ENCODE assay signal across 8 cellular contexts in the genomic region with DNA sequence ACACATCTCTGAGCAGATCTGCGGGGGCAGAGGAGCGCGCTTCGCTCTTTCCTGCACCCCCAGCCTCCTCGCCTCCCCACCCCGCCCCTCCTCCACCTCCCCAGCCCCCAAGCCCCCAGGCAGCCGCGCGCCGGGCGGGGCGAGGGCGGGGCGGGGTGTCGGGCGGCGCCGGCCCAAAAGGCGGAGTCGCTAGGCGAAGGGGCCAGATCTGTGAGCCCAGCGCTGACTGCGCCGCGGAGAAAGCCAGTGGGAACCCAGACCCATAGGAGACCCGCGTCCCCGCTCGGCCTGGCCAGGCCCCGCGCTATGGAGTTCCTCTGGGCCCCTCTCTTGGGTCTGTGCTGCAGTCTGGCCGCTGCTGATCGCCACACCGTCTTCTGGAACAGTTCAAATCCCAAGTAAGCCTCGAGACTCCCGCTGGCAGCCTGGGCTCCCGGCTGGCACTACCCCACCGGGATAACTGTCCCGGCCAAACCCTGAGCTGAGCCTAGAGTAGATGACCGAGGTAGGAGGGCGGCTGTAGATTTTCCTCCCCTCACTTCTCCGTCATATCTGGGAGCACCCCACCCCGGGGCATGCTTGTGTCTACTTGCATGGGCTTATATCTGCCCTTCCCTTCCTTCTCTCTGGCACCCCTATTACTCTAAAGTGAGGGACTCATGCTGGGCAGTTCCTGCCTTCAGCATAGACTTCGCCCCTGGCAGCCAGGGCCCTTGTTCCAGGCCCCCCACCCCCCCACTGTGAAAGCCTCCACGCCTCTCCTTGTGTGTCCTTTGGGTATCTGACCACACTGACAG. TPM values are rescaled to one million over a fixed set of nuclear protein-coding genes. Genes with fewer than 3 reads are reported as not detected.
DNase-seq lines count a peak whose midpoint lies in the region; ATAC-seq, FAIRE-seq and TF ChIP-seq lines count a peak whose summit lies in the region.

A gene with protein sequence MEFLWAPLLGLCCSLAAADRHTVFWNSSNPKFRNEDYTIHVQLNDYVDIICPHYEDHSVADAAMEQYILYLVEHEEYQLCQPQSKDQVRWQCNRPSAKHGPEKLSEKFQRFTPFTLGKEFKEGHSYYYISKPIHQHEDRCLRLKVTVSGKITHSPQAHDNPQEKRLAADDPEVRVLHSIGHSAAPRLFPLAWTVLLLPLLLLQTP (plus strand): TSS at position 205 of the 797 bp plus-strand sequence. CDS start 102 bp downstream, at position 307.

- H3K27ac ChIP-seq in RWPE2 (ENCODE audit: poor library complexity, severe bottlenecking) = peak within 1 kb of the TSS; percentile 91
- H3K27ac ChIP-seq in astrocyte (ENCODE audit: low read depth, low read length) = no peak within 1 kb of the TSS
- peak within 1 kb of the TSS; percentile 91 to 94 for H3K27ac ChIP-seq in right atrium auricular region
- H3K27ac ChIP-seq in parathyroid adenoma = peak within 1 kb of the TSS; percentile 72

- H3K4me3 ChIP-seq in RWPE2 (ENCODE audit: severe bottlenecking) (peak within 1 kb of the TSS; percentile 64), astrocyte (ENCODE audit: insufficient read depth, low read depth, low read length) (peak within 1 kb of the TSS; percentile 55), right atrium auricular region (peak within 1 kb of the TSS; percentile 79 to 82), parathyroid adenoma (ENCODE audit: low read depth, low read length) (peak within 1 kb of the TSS; percentile 75)

- no peaks in the 10 kb centered on the region for H4K20me1 ChIP-seq in astrocyte (ENCODE audit: insufficient read depth, low read length)

- DNase-seq in NCI-H748 (lab: John Stamatoyannopoulos, UW; ENCODE audit: unreplicated experiment) (peak; percentile 58), NCI-H748 treated with DMSO at 0.1 percent for 48 hours (lab: John Stamatoyannopoulos, UW) (no peak), RWPE2 (ENCODE audit: low spot score) (peak; percentile 72), astrocyte (ENCODE audit: low read depth) (peak; percentile 6), right atrium auricular region (ENCODE audit: low spot score) (no peak), inferior parietal cortex (ENCODE audit: extremely low spot score) (no peak)

- H3K4me1 Mint-ChIP-seq in astrocyte (ENCODE audit: low read depth, unreplicated experiment) = peaks cover 44% of the 10 kb centered on the region

- H3K9me3 ChIP-seq in RWPE2 (ENCODE audit: severe bottlenecking) = no peaks in the 10 kb centered on the region
- H3K9me3 ChIP-seq in astrocyte (ENCODE audit: insufficient read depth, low read depth, low read length) = no peaks in the 10 kb centered on the region
- H3K9me3 ChIP-seq in right atrium auricular region = no peaks in the 10 kb centered on the region
- H3K9me3 ChIP-seq in parathyroid adenoma (ENCODE audit: control insufficient read depth, low read length) = no peaks in the 10 kb centered on the region

- peak; percentile 32 for ATAC-seq in RWPE2 (ENCODE audit: low read depth)
- no peak for ATAC-seq in GM21619 (IDR thresholded peaks at IDR 0.05; ENCODE audit: unreplicated experiment)

- H3K27me3 Mint-ChIP-seq in astrocyte (ENCODE audit: low read depth, unreplicated experiment) = no peaks in the 10 kb centered on the region

- no peaks in the 10 kb centered on the region for H3K79me2 ChIP-seq in astrocyte (ENCODE audit: insufficient read depth, low read length)
- H3K79me2 ChIP-seq in parathyroid adenoma = no peaks in the 10 kb centered on the region

- peaks cover 24% of the 10 kb centered on the region for H3K36me3 ChIP-seq in RWPE2 (ENCODE audit: low read depth)
- H3K36me3 ChIP-seq in astrocyte (ENCODE audit: insufficient read depth, low read length) = no peaks in the 10 kb centered on the region
- peaks cover 19% of the 10 kb centered on the region for H3K36me3 ChIP-seq in right atrium auricular region
- H3K36me3 ChIP-seq in parathyroid adenoma (ENCODE audit: control insufficient read depth, insufficient read depth, low read length) = no peaks in the 10 kb centered on the region

- H3K9me3 Mint-ChIP-seq in astrocyte (ENCODE audit: unreplicated experiment) = no peaks in the 10 kb centered on the region

- H2AFZ ChIP-seq in astrocyte (ENCODE audit: low read depth, low read length) (peak within 1 kb of the TSS; percentile 81), parathyroid adenoma (peak within 1 kb of the TSS; percentile 77)

- H3K4me1 ChIP-seq in RWPE2 (ENCODE audit: insufficient read depth, poor library complexity, severe bottlenecking) (peaks cover 51% of the 10 kb centered on the region), astrocyte (ENCODE audit: insufficient read depth, low read length) (peaks cover 44% of the 10 kb centered on the region), right atrium auricular region (peaks cover 0 to 74% of the 10 kb centered on the region in 2 donors), parathyroid adenoma (peaks cover 2% of the 10 kb centered on the region)

- no peak for TF ChIP-seq CTCF in RWPE2 (IDR thresholded peaks at IDR 0.05; ENCODE audit: poor library complexity, severe bottlenecking)
- no peak for TF ChIP-seq CTCF in astrocyte (IDR thresholded peaks at IDR 0.05; ENCODE audit: insufficient read depth, low read depth, low read length)
- TF ChIP-seq CTCF in right atrium auricular region (IDR thresholded peaks at IDR 0.05) = no peak
- no peak for TF ChIP-seq CTCF in parathyroid adenoma (IDR thresholded peaks at IDR 0.05)

- H3K9ac ChIP-seq in astrocyte (ENCODE audit: low read length) (peak within 1 kb of the TSS; percentile 77), parathyroid adenoma (peak within 1 kb of the TSS; percentile 28)

- no peaks in the 10 kb centered on the region for H3K27me3 ChIP-seq in RWPE2 (ENCODE audit: insufficient read depth, poor library complexity, severe bottlenecking)
- H3K27me3 ChIP-seq in astrocyte (ENCODE audit: insufficient read depth, low read length) = peaks cover 45% of the 10 kb centered on the region
- no peaks in the 10 kb centered on the region for H3K27me3 ChIP-seq in right atrium auricular region
- H3K27me3 ChIP-seq in parathyroid adenoma (ENCODE audit: control insufficient read depth, insufficient read depth, low read length) = no peaks in the 10 kb centered on the region

- peak within 1 kb of the TSS; percentile 87 for H3K4me3 Mint-ChIP-seq in astrocyte (ENCODE audit: unreplicated experiment)

- peak within 1 kb of the TSS; percentile 90 for H3K4me2 ChIP-seq in astrocyte (ENCODE audit: low read length)
- peak within 1 kb of the TSS; percentile 57 for H3K4me2 ChIP-seq in parathyroid adenoma (ENCODE audit: low read length)

- peak within 1 kb of the TSS; percentile 95 for H3K27ac Mint-ChIP-seq in astrocyte (ENCODE audit: unreplicated experiment)

- FAIRE-seq in astrocyte (lab: Jason Lieb, UNC) = no peak

- H3K36me3 Mint-ChIP-seq in astrocyte (ENCODE audit: low read depth, unreplicated experiment) = peaks cover 5% of the 10 kb centered on the region

RNA-seq across cellular contexts. Expression of the gene that starts here (rescaled TPM):
- total RNA-seq in astrocyte = 11.3 and 16.4 TPM in 2 replicates
- 10 to 100 TPM; 24.8 to 41.4 TPM for total RNA-seq in right atrium auricular region

Comparison
In these comparisons a context has a peak if more than half of its experiments do, and no peak if none do; other contexts are left out.
1. DNase-seq: peak in NCI-H748 (single experiment), RWPE2 (single experiment) and astrocyte (single experiment); none in NCI-H748 treated with DMSO at 0.1 percent for 48 hours (single experiment), right atrium auricular region (single experiment) and inferior parietal cortex (single experiment).
2. Peak in every context shown above with its lines, with median percentiles within 50 percentile points of each other: H3K4me3 ChIP-seq.